Comparison of ENCODE assay signal across 13 cellular contexts in genomic region chr10:80289451-80290287, GRCh38. TPM values are rescaled to one million over a fixed set of nuclear protein-coding genes. Genes with fewer than 3 reads are reported as not detected.
DNase-seq lines count a peak whose midpoint lies in the region; FAIRE-seq and TF ChIP-seq lines count a peak whose summit lies in the region.
"Had no signal": no experiment of that assay in that cellular context is flagged by ENCODE, and none has a peak within 500 bp of the region (broad histone marks: within the 10 kb centered on the region; RNA-seq: fewer than 3 reads in every experiment).

Gene MAT1A (minus strand): TSS chr10:80289658. CDS start chr10:80289423, 235 bp downstream.

- H3K4me2 ChIP-seq in fibroblast of lung (ENCODE audit: extremely low read depth, insufficient read depth, low read length) = no peak within 1 kb of the TSS

- H3K4me1 ChIP-seq in fibroblast of lung (ENCODE audit: control insufficient read depth, extremely low read depth, insufficient read depth, low read length) = no peaks in the 10 kb centered on the region
- no peaks in the 10 kb centered on the region for H3K4me1 ChIP-seq in small intestine (ENCODE audit: control insufficient read depth in 2 of 2, insufficient read depth in 1 of 2, low read depth in 1 of 2, low read length in 1 of 2)
- H3K4me1 ChIP-seq: esophagus muscularis mucosa had no signal

- H3K9me3 ChIP-seq in fibroblast of lung (ENCODE audit: control insufficient read depth, insufficient read depth, low read depth, low read length) (no peaks in the 10 kb centered on the region), small intestine (ENCODE audit: control insufficient read depth, low read depth) (no peaks in the 10 kb centered on the region)
- H3K9me3 ChIP-seq: esophagus muscularis mucosa had no signal

- 4 to 20% (median 17%) methylated on average over 9 of the region's 9 CpGs for WGBS in small intestine, 3 donors

- no peak within 1 kb of the TSS for H3K4me3 ChIP-seq in fibroblast of lung (replicated peaks in 1 of 4; ENCODE audit: control extremely low read depth in 1 of 4, insufficient read depth in 1 of 4, low read depth in 3 of 4, low read length in 4 of 4)
- no peak within 1 kb of the TSS for H3K4me3 ChIP-seq in small intestine (ENCODE audit: low read depth in 1 of 2, low read length in 2 of 2)
- H3K4me3 ChIP-seq in coronary artery = no peak within 1 kb of the TSS

- H3K27me3 ChIP-seq in fibroblast of lung (ENCODE audit: control insufficient read depth, insufficient read depth, low read length) (no peaks in the 10 kb centered on the region), small intestine (ENCODE audit: control insufficient read depth in 2 of 2, insufficient read depth in 2 of 2, low read length in 2 of 2) (peaks cover 0 to 2% of the 10 kb centered on the region in 2 donors)
- H3K27me3 ChIP-seq: esophagus muscularis mucosa had no signal

- no peaks in the 10 kb centered on the region for H3K79me2 ChIP-seq in fibroblast of lung (ENCODE audit: control insufficient read depth, insufficient read depth, low read length)

- H3K36me3 ChIP-seq in fibroblast of lung (ENCODE audit: control insufficient read depth, insufficient read depth, low read length) = no peaks in the 10 kb centered on the region
- no peaks in the 10 kb centered on the region for H3K36me3 ChIP-seq in small intestine (ENCODE audit: control insufficient read depth in 2 of 2, insufficient read depth in 2 of 2, low read length in 2 of 2)
- H3K36me3 ChIP-seq: esophagus muscularis mucosa had no signal

- H3K27ac ChIP-seq in fibroblast of lung (ENCODE audit: insufficient read depth, low read length) (no peak within 1 kb of the TSS), small intestine (ENCODE audit: low read depth in 1 of 2, low read length in 1 of 2) (no peak within 1 kb of the TSS), coronary artery (no peak within 1 kb of the TSS)
- H3K27ac ChIP-seq: esophagus muscularis mucosa had no signal

- no peak within 1 kb of the TSS for H2AFZ ChIP-seq in fibroblast of lung (ENCODE audit: low read length)

- peak; percentile 26 for DNase-seq in DMS 273 (lab: John Stamatoyannopoulos, UW; ENCODE audit: unreplicated experiment)
- no peak for DNase-seq in DMS 273 treated with DMSO at 0.1 percent for 48 hours (lab: John Stamatoyannopoulos, UW)
- peak; percentile 38 for DNase-seq in NCI-H510A (lab: John Stamatoyannopoulos, UW)
- DNase-seq in fibroblast of lung (ENCODE audit: low read depth in 2 of 2) = peak in 1 of 2 donors; percentile 13
- DNase-seq in small intestine = peak; percentile 59
- DNase-seq in retina = no peak
- DNase-seq in coronary artery (ENCODE audit: low spot score) = no peak
- DNase-seq in NCI-H1092 treated with DMSO at 0.1 percent for 48 hours (lab: John Stamatoyannopoulos, UW) = no peak
- DNase-seq: KG1, naive B cell, T-helper 17 cell had no signal

- peak; percentile 5 to 10 for TF ChIP-seq CTCF in fibroblast of lung (conservative IDR thresholded peaks at IDR 0.05 in 1 of 2, IDR thresholded peaks at IDR 0.05 in 1 of 2; ENCODE audit: low read depth in 1 of 2, low read length in 2 of 2)
- TF ChIP-seq CTCF in coronary artery (IDR thresholded peaks at IDR 0.05) = no peak

- FAIRE-seq in small intestine (lab: Jason Lieb, UNC) = no peak
- FAIRE-seq: A204.1 had no signal

- H4K20me1 ChIP-seq in fibroblast of lung (ENCODE audit: control insufficient read depth, extremely low read depth, insufficient read depth, low read length) = no peaks in the 10 kb centered on the region

- H3K9ac ChIP-seq in fibroblast of lung (ENCODE audit: insufficient read depth, low read length) = no peak within 1 kb of the TSS

RNA-seq across cellular contexts. Expression of gene MAT1A, which starts in this region (rescaled TPM):
- total RNA-seq in fibroblast of lung = not detected in 2 replicates
- polyA plus RNA-seq in fibroblast of lung (not detected in 2 replicates), small intestine (under 1 TPM in 1 of 3 donors, not detected in 2; 0.52 TPM)
- not detected in 2 replicates for polyA plus RNA-seq in fibroblast of lung (2012)
- not detected in 2 replicates for polyA minus RNA-seq in fibroblast of lung (ENCODE audit: low replicate concordance)
- total RNA-seq: esophagus muscularis mucosa, T-helper 17 cell had no signal

Comparison
In these comparisons a context has a peak if more than half of its experiments do, and no peak if none do; other contexts are left out.
1. DNase-seq: peak in DMS 273 (single experiment) and NCI-H510A (single experiment); none in DMS 273 treated with DMSO at 0.1 percent for 48 hours (single experiment), retina (single experiment), coronary artery (single experiment) and NCI-H1092 treated with DMSO at 0.1 percent for 48 hours (single experiment).
2. Peak in DNase-seq in small intestine; RNA of the gene not detected or under 1 TPM.